Comparison of ENCODE assay signal across 8 cellular contexts in the genomic region with DNA sequence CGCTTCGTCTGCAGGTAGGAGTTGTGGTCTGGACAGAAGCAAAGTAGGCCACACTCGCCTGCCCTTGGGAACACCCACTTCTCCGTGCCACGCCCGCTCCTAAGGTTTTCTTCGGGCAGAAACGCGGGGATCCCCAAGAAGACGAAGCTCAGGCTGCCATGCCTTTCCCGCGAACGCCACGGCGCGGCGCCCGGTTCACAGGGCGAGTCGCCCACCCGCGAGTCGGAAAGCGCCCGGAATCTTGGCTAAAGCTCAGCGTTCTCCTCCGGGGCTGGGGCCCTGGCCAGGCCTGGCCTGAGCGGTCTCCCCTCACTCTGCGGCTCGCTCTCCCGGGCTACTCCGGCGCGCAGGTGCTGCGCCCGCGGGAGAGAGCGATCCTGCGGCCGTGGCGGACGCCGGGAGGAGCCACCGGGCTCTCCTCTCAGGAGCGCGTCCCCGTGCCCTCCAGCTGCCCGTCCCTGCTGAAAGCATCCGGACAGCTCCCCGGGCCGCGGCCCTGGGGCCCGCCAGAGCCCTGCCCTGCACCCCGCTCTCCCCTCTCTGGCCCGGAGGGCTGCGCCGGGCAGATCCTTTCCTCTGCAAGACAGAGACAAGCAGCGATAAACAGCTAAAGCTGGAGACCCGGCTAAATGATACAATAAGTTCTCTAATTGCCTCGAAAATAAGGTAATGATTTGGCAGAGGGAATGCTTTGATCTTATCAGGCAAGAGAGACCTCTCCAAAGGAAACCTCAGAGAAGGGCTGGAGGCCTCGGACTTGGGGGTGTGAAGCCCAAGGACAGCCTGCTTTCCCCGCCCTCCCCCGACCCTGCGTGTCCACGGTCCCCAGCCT. TPM values are rescaled to one million over a fixed set of nuclear protein-coding genes. Genes with fewer than 3 reads are reported as not detected.
A peak's percentile ranks its signal among the peaks of the same experiment; 100 is the strongest.
DNase-seq lines count a peak whose midpoint lies in the region; ATAC-seq, FAIRE-seq and TF ChIP-seq lines count a peak whose summit lies in the region.

No MANE protein-coding gene starts in this region.

- no peak for TF ChIP-seq POLR2A in GM12891 (IDR thresholded peaks at IDR 0.05; ENCODE audit: low read depth, low read length)

- peaks cover 0 to 21% (median 10%) of the 10 kb centered on the region in 3 donors for H3K4me1 Mint-ChIP-seq in IgD-negative memory B cell

- ATAC-seq in left cardiac atrium (peak; percentile 87 to 90), HG03108 (IDR thresholded peaks at IDR 0.05; ENCODE audit: unreplicated experiment) (no peak), HG03354 (IDR thresholded peaks at IDR 0.05; ENCODE audit: poor library complexity, severe bottlenecking, unreplicated experiment) (no peak)

- H3K9me3 Mint-ChIP-seq in IgD-negative memory B cell: no peaks in the 10 kb centered on the region

- H3K4me3 Mint-ChIP-seq in IgD-negative memory B cell: peak overlapping the region; percentile 58 to 88 (median 76)

- peak; percentile 73 for FAIRE-seq in GM12891 (lab: Jason Lieb, UNC)

- H3K27ac Mint-ChIP-seq in IgD-negative memory B cell: no peak overlapping the region

- H3K36me3 Mint-ChIP-seq in IgD-negative memory B cell: no peaks in the 10 kb centered on the region

- DNase-seq in GM12891 (ENCODE audit: insufficient read length, low spot score) (peak; percentile 47), T-helper 1 cell (peak in 4 of 5 donors; percentile 25 to 47 (median 38)), amniotic stem cell (lab: John Stamatoyannopoulos, UW) (peak; percentile 68), left cardiac atrium (peak; percentile 79), pons (ENCODE audit: low spot score) (peak; percentile 62)

- peaks cover 32% of the 10 kb centered on the region for H3K27me3 Mint-ChIP-seq in IgD-negative memory B cell

- intact Hi-C loops in left cardiac atrium (cut with DNase I): loop anchor here in 1 of 2 donors (10.0 kb wide), 1 partner anchor 113 kb away; a partner anchor contains a TSS

TF ChIP-seq in GM12891, 5 proteins besides CTCF, POLR2A, EP300 and RAD21:
- TF ChIP-seq SPI1 (IDR thresholded peaks at IDR 0.05; ENCODE audit: low read depth, low read length): no peak
- no peak for TF ChIP-seq PAX5 (IDR thresholded peaks at IDR 0.05; ENCODE audit: insufficient read depth, low read length, severe bottlenecking)
- TF ChIP-seq POU2F2 (IDR thresholded peaks at IDR 0.05; ENCODE audit: low read depth, low read length): 0 out of 2 replicates have a peak, but pooled peaks have one; percentile 12
- TF ChIP-seq TAF1 (IDR thresholded peaks at IDR 0.05; ENCODE audit: low read depth, low read length): no peak
- TF ChIP-seq POLR2AphosphoS5 (IDR thresholded peaks at IDR 0.05; ENCODE audit: low read depth, low read length): no peak

RNA-seq across cellular contexts. Expression of a gene that starts 6.7 kb away (rescaled TPM):
- 0.15 TPM for polyA plus RNA-seq in GM12891 (2012; ENCODE audit: low read depth, missing spikeins)
- polyA plus RNA-seq in IgD-negative memory B cell: 0.09 TPM
- total RNA-seq in left cardiac atrium: 1 to 10 TPM; 4.0 to 4.7 TPM

Comparison
In these comparisons a context has a peak if more than half of its experiments do, and no peak if none do; other contexts are left out.
1. ATAC-seq: peak in left cardiac atrium (2 of 2); none in HG03108 (single experiment) and HG03354 (single experiment).
2. Peak in every context shown above with its lines, with median percentiles within 50 percentile points of each other: DNase-seq.